Comparison of ENCODE assay signal across 1 cellular context in genomic region chr20:5786930-5787826, GRCh38.
TF ChIP-seq lines count a peak whose summit lies in the region.

No MANE protein-coding gene starts in this region.

TF ChIP-seq in HepG2, 621 proteins besides CTCF, POLR2A, EP300 and RAD21 (continued from another document):
- TF ChIP-seq, protein P1, sequence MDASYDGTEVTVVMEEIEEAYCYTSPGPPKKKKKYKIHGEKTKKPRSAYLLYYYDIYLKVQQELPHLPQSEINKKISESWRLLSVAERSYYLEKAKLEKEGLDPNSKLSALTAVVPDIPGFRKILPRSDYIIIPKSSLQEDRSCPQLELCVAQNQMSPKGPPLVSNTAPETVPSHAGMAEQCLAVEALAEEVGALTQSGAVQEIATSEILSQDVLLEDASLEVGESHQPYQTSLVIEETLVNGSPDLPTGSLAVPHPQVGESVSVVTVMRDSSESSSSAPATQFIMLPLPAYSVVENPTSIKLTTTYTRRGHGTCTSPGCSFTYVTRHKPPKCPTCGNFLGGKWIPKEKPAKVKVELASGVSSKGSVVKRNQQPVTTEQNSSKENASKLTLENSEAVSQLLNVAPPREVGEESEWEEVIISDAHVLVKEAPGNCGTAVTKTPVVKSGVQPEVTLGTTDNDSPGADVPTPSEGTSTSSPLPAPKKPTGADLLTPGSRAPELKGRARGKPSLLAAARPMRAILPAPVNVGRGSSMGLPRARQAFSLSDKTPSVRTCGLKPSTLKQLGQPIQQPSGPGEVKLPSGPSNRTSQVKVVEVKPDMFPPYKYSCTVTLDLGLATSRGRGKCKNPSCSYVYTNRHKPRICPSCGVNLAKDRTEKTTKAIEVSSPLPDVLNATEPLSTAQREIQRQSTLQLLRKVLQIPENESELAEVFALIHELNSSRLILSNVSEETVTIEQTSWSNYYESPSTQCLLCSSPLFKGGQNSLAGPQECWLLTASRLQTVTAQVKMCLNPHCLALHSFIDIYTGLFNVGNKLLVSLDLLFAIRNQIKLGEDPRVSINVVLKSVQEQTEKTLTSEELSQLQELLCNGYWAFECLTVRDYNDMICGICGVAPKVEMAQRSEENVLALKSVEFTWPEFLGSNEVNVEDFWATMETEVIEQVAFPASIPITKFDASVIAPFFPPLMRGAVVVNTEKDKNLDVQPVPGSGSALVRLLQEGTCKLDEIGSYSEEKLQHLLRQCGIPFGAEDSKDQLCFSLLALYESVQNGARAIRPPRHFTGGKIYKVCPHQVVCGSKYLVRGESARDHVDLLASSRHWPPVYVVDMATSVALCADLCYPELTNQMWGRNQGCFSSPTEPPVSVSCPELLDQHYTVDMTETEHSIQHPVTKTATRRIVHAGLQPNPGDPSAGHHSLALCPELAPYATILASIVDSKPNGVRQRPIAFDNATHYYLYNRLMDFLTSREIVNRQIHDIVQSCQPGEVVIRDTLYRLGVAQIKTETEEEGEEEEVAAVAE (CRISPR knock-in tag; IDR thresholded peaks at IDR 0.05; ENCODE audit: borderline replicate concordance), result 0 out of 2 replicates have a peak, but pooled peaks have one; percentile 40
- no peak for TF ChIP-seq PHF5A (CRISPR knock-in tag; IDR thresholded peaks at IDR 0.05; ENCODE audit: low read depth, unreplicated experiment)
TF ChIP-seq in HepG2: peak in this region for 3.
